1 cellular context compared by ENCODE assay signal in the genomic region with DNA sequence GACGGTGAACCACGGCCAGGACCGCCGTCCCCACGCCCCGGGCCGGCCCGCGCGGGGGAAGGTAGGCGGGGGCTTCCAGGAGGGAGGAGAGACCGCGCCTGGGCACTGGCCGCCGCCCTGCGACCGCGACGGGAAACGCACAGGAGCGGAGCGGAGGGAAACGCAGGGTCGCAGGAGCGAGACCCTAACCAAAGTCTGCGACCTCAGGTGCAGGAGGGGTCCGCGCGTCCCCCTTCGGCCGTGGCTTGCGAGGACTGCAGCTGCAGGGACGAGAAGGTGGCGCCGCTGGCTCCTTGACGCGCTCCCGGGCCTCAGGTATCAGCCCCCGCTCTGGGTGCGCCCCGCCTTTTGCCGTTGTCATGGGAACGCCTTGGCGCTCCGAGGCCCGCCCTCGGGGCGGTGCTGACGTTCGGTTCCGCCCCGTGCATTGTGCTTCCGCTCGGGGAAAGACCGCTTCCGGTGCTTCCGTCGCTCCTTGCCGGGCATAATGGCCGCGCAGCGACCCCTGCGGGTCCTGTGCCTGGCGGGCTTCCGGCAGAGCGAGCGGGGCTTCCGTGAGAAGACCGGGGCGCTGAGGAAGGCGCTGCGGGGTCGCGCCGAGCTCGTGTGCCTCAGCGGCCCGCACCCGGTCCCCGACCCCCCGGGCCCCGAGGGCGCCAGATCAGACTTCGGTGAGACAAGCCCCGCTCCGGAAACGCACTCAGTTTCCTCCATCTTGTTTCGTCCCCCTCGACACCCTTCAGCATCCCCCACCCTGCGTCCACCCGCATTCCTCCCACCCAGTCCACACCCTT.
TF ChIP-seq lines count a peak whose summit lies in the region.

Gene OVCA2, plus strand, starts transcription at position 462 of the 794 bp plus-strand sequence. Its CDS starts 26 bp downstream, at position 488.

TF ChIP-seq in A549, 52 proteins besides CTCF, POLR2A, EP300 and RAD21 (continued from another document):
- TF ChIP-seq, protein P1, sequence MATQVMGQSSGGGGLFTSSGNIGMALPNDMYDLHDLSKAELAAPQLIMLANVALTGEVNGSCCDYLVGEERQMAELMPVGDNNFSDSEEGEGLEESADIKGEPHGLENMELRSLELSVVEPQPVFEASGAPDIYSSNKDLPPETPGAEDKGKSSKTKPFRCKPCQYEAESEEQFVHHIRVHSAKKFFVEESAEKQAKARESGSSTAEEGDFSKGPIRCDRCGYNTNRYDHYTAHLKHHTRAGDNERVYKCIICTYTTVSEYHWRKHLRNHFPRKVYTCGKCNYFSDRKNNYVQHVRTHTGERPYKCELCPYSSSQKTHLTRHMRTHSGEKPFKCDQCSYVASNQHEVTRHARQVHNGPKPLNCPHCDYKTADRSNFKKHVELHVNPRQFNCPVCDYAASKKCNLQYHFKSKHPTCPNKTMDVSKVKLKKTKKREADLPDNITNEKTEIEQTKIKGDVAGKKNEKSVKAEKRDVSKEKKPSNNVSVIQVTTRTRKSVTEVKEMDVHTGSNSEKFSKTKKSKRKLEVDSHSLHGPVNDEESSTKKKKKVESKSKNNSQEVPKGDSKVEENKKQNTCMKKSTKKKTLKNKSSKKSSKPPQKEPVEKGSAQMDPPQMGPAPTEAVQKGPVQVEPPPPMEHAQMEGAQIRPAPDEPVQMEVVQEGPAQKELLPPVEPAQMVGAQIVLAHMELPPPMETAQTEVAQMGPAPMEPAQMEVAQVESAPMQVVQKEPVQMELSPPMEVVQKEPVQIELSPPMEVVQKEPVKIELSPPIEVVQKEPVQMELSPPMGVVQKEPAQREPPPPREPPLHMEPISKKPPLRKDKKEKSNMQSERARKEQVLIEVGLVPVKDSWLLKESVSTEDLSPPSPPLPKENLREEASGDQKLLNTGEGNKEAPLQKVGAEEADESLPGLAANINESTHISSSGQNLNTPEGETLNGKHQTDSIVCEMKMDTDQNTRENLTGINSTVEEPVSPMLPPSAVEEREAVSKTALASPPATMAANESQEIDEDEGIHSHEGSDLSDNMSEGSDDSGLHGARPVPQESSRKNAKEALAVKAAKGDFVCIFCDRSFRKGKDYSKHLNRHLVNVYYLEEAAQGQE (IDR thresholded peaks at IDR 0.05), result peak; percentile 21; the same call in 1 of the 2 replicates
- no peak for TF ChIP-seq KDM1A (IDR thresholded peaks at IDR 0.05; ENCODE audit: low read depth)
- no peak for TF ChIP-seq ESRRA (IDR thresholded peaks at IDR 0.05; ENCODE audit: borderline replicate concordance, low read length)
- no peak for TF ChIP-seq BHLHE40 (IDR thresholded peaks at IDR 0.05; ENCODE audit: low read depth, low read length)
- no peak for TF ChIP-seq EHF (CRISPR knock-in tag; IDR thresholded peaks at IDR 0.05)
- peak; percentile 34; the same call in 1 of the 2 replicates for TF ChIP-seq GATA3 (IDR thresholded peaks at IDR 0.05; ENCODE audit: borderline replicate concordance)
- peak; percentile 92 for TF ChIP-seq POLR2AphosphoS2 (conservative IDR thresholded peaks at IDR 0.05; ENCODE audit: low read length)
- TF ChIP-seq, protein P2, sequence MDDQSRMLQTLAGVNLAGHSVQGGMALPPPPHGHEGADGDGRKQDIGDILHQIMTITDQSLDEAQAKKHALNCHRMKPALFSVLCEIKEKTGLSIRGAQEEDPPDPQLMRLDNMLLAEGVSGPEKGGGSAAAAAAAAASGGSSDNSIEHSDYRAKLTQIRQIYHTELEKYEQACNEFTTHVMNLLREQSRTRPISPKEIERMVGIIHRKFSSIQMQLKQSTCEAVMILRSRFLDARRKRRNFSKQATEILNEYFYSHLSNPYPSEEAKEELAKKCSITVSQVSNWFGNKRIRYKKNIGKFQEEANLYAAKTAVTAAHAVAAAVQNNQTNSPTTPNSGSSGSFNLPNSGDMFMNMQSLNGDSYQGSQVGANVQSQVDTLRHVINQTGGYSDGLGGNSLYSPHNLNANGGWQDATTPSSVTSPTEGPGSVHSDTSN (IDR thresholded peaks at IDR 0.05), result peak; percentile 63; the same call in 1 of the 2 replicates
- TF ChIP-seq NR3C1 (IDR thresholded peaks at IDR 0.05), result no peak
- peak; percentile 35; the same call in 1 of the 2 replicates for TF ChIP-seq E2F6 (IDR thresholded peaks at IDR 0.05; ENCODE audit: borderline replicate concordance, low read depth)
TF ChIP-seq in A549: peak in this region for 15.
